ENCODE assay signal across 8 cellular contexts in the genomic region with DNA sequence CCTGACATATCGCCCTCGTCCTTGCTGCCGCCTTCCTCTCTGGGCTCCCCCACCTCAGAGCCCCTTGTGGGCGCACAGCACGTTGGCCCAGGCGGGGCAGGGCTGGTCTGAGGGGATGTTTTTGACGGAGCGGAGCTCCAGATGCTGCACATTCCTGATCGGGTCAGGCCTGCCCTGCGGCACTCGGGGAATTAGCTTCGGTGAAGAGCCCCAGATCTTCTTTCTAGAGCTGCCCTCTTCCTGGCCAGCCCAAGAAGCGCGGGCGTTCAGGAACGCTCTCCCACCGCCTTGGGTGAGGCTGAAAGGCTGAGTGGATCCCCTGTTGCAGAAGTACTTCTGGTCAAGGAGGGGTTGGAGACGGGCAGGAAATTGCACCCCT. TPM values are rescaled to one million over a fixed set of nuclear protein-coding genes. Genes with fewer than 3 reads are reported as not detected.
DNase-seq lines count a peak whose midpoint lies in the region; ATAC-seq, FAIRE-seq and TF ChIP-seq lines count a peak whose summit lies in the region.
"Had no signal": no experiment of that assay in that cellular context is flagged by ENCODE, and none has a peak within 500 bp of the region (broad histone marks: within the 10 kb centered on the region; RNA-seq: fewer than 3 reads in every experiment).

No MANE protein-coding gene starts in this region.

- H3K27ac ChIP-seq in GM12878 (ENCODE audit: control insufficient read depth, insufficient read depth) (no peak overlapping the region), subcutaneous abdominal adipose tissue (ENCODE audit: low read depth, low read length) (no peak overlapping the region)

- peaks cover 9% of the 10 kb centered on the region; the same call in 1 of the 2 replicates for H3K4me1 ChIP-seq in GM12878 (ENCODE audit: control insufficient read depth, insufficient read depth, low read length)
- H3K4me1 ChIP-seq in subcutaneous abdominal adipose tissue (ENCODE audit: control insufficient read depth in 5 of 5, insufficient read depth in 5 of 5, low read length in 5 of 5): peaks cover 4 to 30% (median 28%) of the 10 kb centered on the region in 5 donors

- POLR2A ChIA-PET in GM12878 (lab: Charles Lee): interaction anchor here (2.1 kb wide), 1 partner anchor 11 kb away, joined by 10 read pairs; no protein-coding TSS in a partner anchor

- no peak overlapping the region for H3K9ac ChIP-seq in GM12878 (ENCODE audit: control insufficient read depth, insufficient read depth, low read length)
- peak overlapping the region in 3 of 5 donors; percentile 20 to 65 (median 51) for H3K9ac ChIP-seq in subcutaneous abdominal adipose tissue (ENCODE audit: low read length in 5 of 5)

- H3K4me2 ChIP-seq in GM12878 (ENCODE audit: control insufficient read depth, insufficient read depth): peak overlapping the region; percentile 84; the same call in 1 of the 2 replicates

- RAD21 ChIA-PET in GM12878 (lab: Charles Lee; ENCODE audit: unreplicated experiment): interaction anchor here (5.2 kb wide), 1 partner anchor 69 kb away, joined by 83 read pairs; the partner anchor contains the start of gene UBE2L6

- no peaks in the 10 kb centered on the region for H3K79me2 ChIP-seq in GM12878 (ENCODE audit: control insufficient read depth, insufficient read depth, low read length)

- SMC1A ChIA-PET in GM12878 (lab: Charles Lee; ENCODE audit: uncharacterized antibody, unreplicated experiment): interaction anchor here (1.0 kb wide), 1 partner anchor 69 kb away, joined by 3 read pairs; no protein-coding TSS in a partner anchor

- H3K27me3 ChIP-seq in GM12878 (replicated peaks in 1 of 2; ENCODE audit: control insufficient read depth in 2 of 2, insufficient read depth in 2 of 2, low read length in 1 of 2) (no peaks in the 10 kb centered on the region; a peak in 1 of 4 replicates), subcutaneous abdominal adipose tissue (ENCODE audit: control insufficient read depth in 5 of 5, insufficient read depth in 4 of 5, low read length in 5 of 5) (peaks cover 0 to 6% (median 0%) of the 10 kb centered on the region in 5 donors)

- H2AFZ ChIP-seq in GM12878 (ENCODE audit: control insufficient read depth, low read depth, low read length): peak overlapping the region; percentile 16; the same call in 1 of the 2 replicates

- in situ Hi-C loops in GM12878 (cut with MboI): no loop called here

- DNase-seq in HTR-8/SVneo (ENCODE audit: insufficient read length, low spot score): peak; percentile 65
- no peak for DNase-seq in GM12878 (ENCODE audit: low read depth, low spot score)
- peak; percentile 95 for DNase-seq in islet precursor cell
- no peak for DNase-seq in 8988T

- no peak for TF ChIP-seq CTCF in GM12878 (IDR thresholded peaks at IDR 0.05 in 2 of 3, conservative IDR thresholded peaks at IDR 0.05 in 1 of 3; ENCODE audit: control insufficient read depth in 2 of 3, extremely low read depth in 1 of 3, insufficient read depth in 1 of 3, low read depth in 3 of 3, low read length in 3 of 3)

- TF ChIP-seq EP300 in GM12878 (IDR thresholded peaks at IDR 0.05; ENCODE audit: borderline replicate concordance in 1 of 2, control insufficient read depth in 1 of 2, low read depth in 2 of 2, low read length in 2 of 2): no peak

- H4K20me1 ChIP-seq in GM12878 (ENCODE audit: control insufficient read depth, insufficient read depth): no peaks in the 10 kb centered on the region

- 76% methylated on average over 18 of the region's 18 CpGs for WGBS in GM12878 (ENCODE audit: insufficient coverage, insufficient replicate concordance, low lambda C conversion rate, missing lambda C conversion rate)

- peak overlapping the region; percentile 82; the same call in 1 of the 2 replicates for H3K4me3 ChIP-seq in GM12878
- peak overlapping the region; percentile 73 to 90 (median 86) for H3K4me3 ChIP-seq in subcutaneous abdominal adipose tissue (ENCODE audit: low read depth in 1 of 5, low read length in 5 of 5)
- H3K4me3 ChIP-seq: K562 had no signal

- TF ChIP-seq POLR2A in GM12878 (IDR thresholded peaks at IDR 0.05; ENCODE audit: low read depth, low read length): no peak

- FAIRE-seq in HTR-8/SVneo (lab: Jason Lieb, UNC): peak; percentile 84
- no peak for FAIRE-seq in GM12878 (lab: Jason Lieb, UNC)
- FAIRE-seq: K562 had no signal

- H3K36me3 ChIP-seq in GM12878 (ENCODE audit: control insufficient read depth in 2 of 2, insufficient read depth in 2 of 2, low read length in 1 of 2): no peaks in the 10 kb centered on the region
- no peaks in the 10 kb centered on the region for H3K36me3 ChIP-seq in subcutaneous abdominal adipose tissue (ENCODE audit: control insufficient read depth in 5 of 5, insufficient read depth in 5 of 5, low read length in 5 of 5)

- no peaks in the 10 kb centered on the region for H3K9me3 ChIP-seq in GM12878 (replicated peaks; ENCODE audit: control insufficient read depth, insufficient read depth, low read length)
- no peaks in the 10 kb centered on the region for H3K9me3 ChIP-seq in subcutaneous abdominal adipose tissue (ENCODE audit: control insufficient read depth in 5 of 5, low read length in 5 of 5)

- no TSS peak for BruUV-seq in GM12878 (replicated peaks; lab: Mats Ljungman, UMichigan)

- intact Hi-C loops in GM12878 (cut with micrococcal nuclease; ENCODE audit: unreplicated experiment): no loop called here

- CTCF ChIA-PET in GM12878 (lab: Yijun Ruan, JAX): interaction anchor here (1.5 to 13.9 kb wide), 4 partner anchors 37 to 179 kb away, joined by 3 to 319 read pairs (median 56); partner anchors contain the start of genes RTN4RL2 and UBE2L6

- TF ChIP-seq RAD21 in GM12878 (IDR thresholded peaks at IDR 0.05; ENCODE audit: insufficient read depth, low read depth, low read length): no peak

- ATAC-seq in GM12878 (no peak), HG03039 (IDR thresholded peaks at IDR 0.05; ENCODE audit: unreplicated experiment) (no peak), HG03108 (IDR thresholded peaks at IDR 0.05; ENCODE audit: unreplicated experiment) (no peak)
- ATAC-seq: K562 had no signal

RNA-seq across cellular contexts. Expression of gene YPEL4, which starts 12.1 kb away (rescaled TPM):
- total RNA-seq in GM12878 (2013; cell fraction: nucleolus; rRNA removed): 1.2 and 1.8 TPM in 2 replicates
- total RNA-seq in GM12878 (2014; rRNA removed): 0.05 TPM in 1 of 2 replicates, not detected in the other
- 0.09 TPM in 1 of 2 replicates, not detected in the other for total RNA-seq in GM12878 (2014; rRNA removed; fragmentation: Illumina TruSeq; extraction: Trizol)
- total RNA-seq in GM12878 (2021): 0.13 TPM in 1 of 2 replicates, not detected in the other
- 0.50 TPM for polyA plus RNA-seq in GM12878 (2011; ENCODE audit: low read depth)
- polyA plus RNA-seq in GM12878 (2011; rRNA removed): 0.26 and 0.39 TPM in 2 replicates
- 0.24 and 0.30 TPM in 2 replicates for polyA plus RNA-seq in GM12878 (2011; cell fraction: cytosol; rRNA removed)
- polyA plus RNA-seq in GM12878 (2011; cell fraction: nucleus; rRNA removed): 0.44 and 0.85 TPM in 2 replicates
- 0.58 and 1.1 TPM in 2 replicates for polyA plus RNA-seq in GM12878 (2012)
- not detected in 2 replicates for polyA plus RNA-seq in GM12878 (2014; fragmentation: Illumina TruSeq; extraction: Trizol)
- not detected for polyA plus RNA-seq in GM12878 (2014; fragmentation: Nextera tagmentation; extraction: Ambion mirVana)
- 0.50 TPM in 1 of 2 replicates, not detected in the other for polyA plus RNA-seq in GM12878 (2014; rRNA removed)
- under 1 TPM; 0.07 to 0.10 TPM for polyA plus RNA-seq in GM12878 (2016; fragmentation: Nextera tagmentation; extraction: Ambion mirVana)
- polyA minus RNA-seq in GM12878 (2011; rRNA and poly(A)+ RNA removed): 0.22 and 0.31 TPM in 2 replicates
- 0.27 TPM in 1 of 2 replicates, not detected in the other for polyA minus RNA-seq in GM12878 (2011; cell fraction: cytosol; rRNA and poly(A)+ RNA removed)
- 0.48 TPM in 2 replicates for polyA minus RNA-seq in GM12878 (2011; cell fraction: nucleus; rRNA and poly(A)+ RNA removed)

RNA-seq across cellular contexts. Expression of gene CLP1, which starts 19.9 kb away (rescaled TPM):
- total RNA-seq in GM12878 (2013; cell fraction: nucleolus; rRNA removed): 8.6 and 8.8 TPM in 2 replicates
- total RNA-seq in GM12878 (2014; rRNA removed) (21.3 and 22.0 TPM in 2 replicates), GM12878 (2014; rRNA removed; fragmentation: Illumina TruSeq; extraction: Trizol) (23.9 and 24.0 TPM in 2 replicates), GM12878 (2021) (19.9 and 20.0 TPM in 2 replicates)
- 11.6 TPM for polyA plus RNA-seq in GM12878 (2011; ENCODE audit: low read depth)
- polyA plus RNA-seq in GM12878 (2011; rRNA removed) (29.1 and 31.7 TPM in 2 replicates), GM12878 (2014; fragmentation: Illumina TruSeq; extraction: Trizol) (23.9 and 30.0 TPM in 2 replicates), GM12878 (2014; fragmentation: Nextera tagmentation; extraction: Ambion mirVana) (10 to 100 TPM; 33.6 to 45.7 TPM), GM12878 (2014; rRNA removed) (20.7 and 21.2 TPM in 2 replicates), GM12878 (2016; fragmentation: Nextera tagmentation; extraction: Ambion mirVana) (10 to 100 TPM; 31.6 to 36.3 TPM)
- polyA plus RNA-seq in GM12878 (2011; cell fraction: cytosol; rRNA removed): 34.3 and 38.5 TPM in 2 replicates
- polyA plus RNA-seq in GM12878 (2011; cell fraction: nucleus; rRNA removed): 21.4 and 28.7 TPM in 2 replicates
- polyA plus RNA-seq in GM12878 (2012): 15.0 and 16.3 TPM in 2 replicates
- 31.1 and 41.7 TPM in 2 replicates for polyA minus RNA-seq in GM12878 (2011; rRNA and poly(A)+ RNA removed)
- 7.4 and 8.5 TPM in 2 replicates for polyA minus RNA-seq in GM12878 (2011; cell fraction: cytosol; rRNA and poly(A)+ RNA removed)
- 7.6 and 10.2 TPM in 2 replicates for polyA minus RNA-seq in GM12878 (2011; cell fraction: nucleus; rRNA and poly(A)+ RNA removed)

RNA-seq across cellular contexts. Expression of gene ZDHHC5, which starts 30.3 kb away (rescaled TPM):
- 52.8 and 56.0 TPM in 2 replicates for total RNA-seq in GM12878 (2013; cell fraction: nucleolus; rRNA removed)
- total RNA-seq in GM12878 (2014; rRNA removed): 29.1 and 34.1 TPM in 2 replicates
- 34.3 and 36.8 TPM in 2 replicates for total RNA-seq in GM12878 (2014; rRNA removed; fragmentation: Illumina TruSeq; extraction: Trizol)
- 59.9 and 61.3 TPM in 2 replicates for total RNA-seq in GM12878 (2021)
- polyA plus RNA-seq in GM12878 (2011; ENCODE audit: low read depth): 20.1 TPM
- 33.9 and 46.7 TPM in 2 replicates for polyA plus RNA-seq in GM12878 (2011; rRNA removed)
- polyA plus RNA-seq in GM12878 (2011; cell fraction: cytosol; rRNA removed): 45.0 and 56.7 TPM in 2 replicates
- polyA plus RNA-seq in GM12878 (2011; cell fraction: nucleus; rRNA removed): 41.0 and 48.9 TPM in 2 replicates
- polyA plus RNA-seq in GM12878 (2012): 27.1 and 33.2 TPM in 2 replicates
- 49.8 and 57.4 TPM in 2 replicates for polyA plus RNA-seq in GM12878 (2014; fragmentation: Illumina TruSeq; extraction: Trizol)
- 1 to 10 TPM; 3.9 to 7.3 TPM for polyA plus RNA-seq in GM12878 (2014; fragmentation: Nextera tagmentation; extraction: Ambion mirVana)
- polyA plus RNA-seq in GM12878 (2014; rRNA removed): 48.5 and 54.4 TPM in 2 replicates
- polyA plus RNA-seq in GM12878 (2016; fragmentation: Nextera tagmentation; extraction: Ambion mirVana): 10 to 100 TPM; 36.6 to 38.4 TPM
- 91.2 and 101 TPM in 2 replicates for polyA minus RNA-seq in GM12878 (2011; rRNA and poly(A)+ RNA removed)
- 24.2 and 31.4 TPM in 2 replicates for polyA minus RNA-seq in GM12878 (2011; cell fraction: cytosol; rRNA and poly(A)+ RNA removed)
- polyA minus RNA-seq in GM12878 (2011; cell fraction: nucleus; rRNA and poly(A)+ RNA removed): 27.9 and 33.0 TPM in 2 replicates

RNA-seq across cellular contexts. Expression of gene SERPING1, which starts 40.1 kb away (rescaled TPM):
- total RNA-seq in GM12878 (2013; cell fraction: nucleolus; rRNA removed): not detected in 2 replicates
- total RNA-seq in GM12878 (2014; rRNA removed): not detected in 2 replicates
- total RNA-seq in GM12878 (2014; rRNA removed; fragmentation: Illumina TruSeq; extraction: Trizol): not detected in 2 replicates
- 1.3 and 1.4 TPM in 2 replicates for total RNA-seq in GM12878 (2021)
- polyA plus RNA-seq in GM12878 (2011; ENCODE audit: low read depth): not detected
- not detected in 2 replicates for polyA plus RNA-seq in GM12878 (2011; rRNA removed)
- not detected in 2 replicates for polyA plus RNA-seq in GM12878 (2011; cell fraction: cytosol; rRNA removed)
- not detected in 2 replicates for polyA plus RNA-seq in GM12878 (2011; cell fraction: nucleus; rRNA removed)
- 0.06 TPM in 1 of 2 replicates, not detected in the other for polyA plus RNA-seq in GM12878 (2012)
- not detected in 2 replicates for polyA plus RNA-seq in GM12878 (2014; fragmentation: Illumina TruSeq; extraction: Trizol)
- polyA plus RNA-seq in GM12878 (2014; fragmentation: Nextera tagmentation; extraction: Ambion mirVana): not detected
- not detected in 2 replicates for polyA plus RNA-seq in GM12878 (2014; rRNA removed)
- polyA plus RNA-seq in GM12878 (2016; fragmentation: Nextera tagmentation; extraction: Ambion mirVana): under 1 TPM in 1 of 2 experiments, not detected in 1; 0.24 TPM
- not detected in 2 replicates for polyA minus RNA-seq in GM12878 (2011; rRNA and poly(A)+ RNA removed)
- polyA minus RNA-seq in GM12878 (2011; cell fraction: cytosol; rRNA and poly(A)+ RNA removed): not detected in 2 replicates
- not detected in 2 replicates for polyA minus RNA-seq in GM12878 (2011; cell fraction: nucleus; rRNA and poly(A)+ RNA removed)

Comparison
In these comparisons a context has a peak if more than half of its experiments do, and no peak if none do; other contexts are left out.
1. DNase-seq: peak in HTR-8/SVneo (single experiment) and islet precursor cell (single experiment); none in GM12878 (single experiment) and 8988T (single experiment).